Comparison of ENCODE assay signal across 7 cellular contexts in the genomic region with DNA sequence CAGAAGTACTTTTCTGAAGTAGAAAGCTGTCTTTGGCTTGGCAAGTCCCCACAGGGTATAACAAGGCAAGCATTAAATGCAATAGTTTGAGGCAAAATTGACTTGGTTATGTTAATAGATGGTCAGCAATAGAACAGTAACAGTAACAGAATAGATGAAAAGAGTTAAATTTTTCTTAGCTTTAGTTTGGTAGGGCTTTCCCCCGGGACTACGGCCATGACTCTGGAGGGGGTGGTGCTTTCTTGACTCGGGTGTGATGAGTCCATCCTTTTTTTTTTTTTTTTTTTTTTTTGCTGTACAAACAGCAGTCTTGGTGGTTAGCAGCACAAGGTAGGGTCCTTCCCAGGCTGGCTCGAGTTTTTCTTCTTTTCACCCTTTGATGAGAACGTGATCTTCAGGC.
DNase-seq lines count a peak whose midpoint lies in the region; ATAC-seq and TF ChIP-seq lines count a peak whose summit lies in the region.
"Not testable (repeated sequence)": the region's sequence is repeated elsewhere in the genome, so short reads cannot be mapped to it uniquely, and the experiment has no call there.

No MANE protein-coding gene starts in this region.

- H3K36me3 Mint-ChIP-seq in natural killer cell treated with Interleukin-12 subunit alpha and Interleukin-12 subunit beta and Interleukin-15 and Interleukin-18, amount 100 ng/mL, for 72 hours, result peaks cover 17% of the 10 kb centered on the region
- not testable (repeated sequence) for H3K36me3 Mint-ChIP-seq in stimulated activated effector memory CD8-positive, alpha-beta T cell treated with anti-CD3 and anti-CD28 coated beads, Interleukin-12 subunit alpha, Interleukin-12 subunit beta, amount 100 ng/mL, for 72 hours

- H3K27ac Mint-ChIP-seq in natural killer cell treated with Interleukin-12 subunit alpha and Interleukin-12 subunit beta and Interleukin-15 and Interleukin-18, amount 100 ng/mL, for 72 hours, result peak overlapping the region; percentile 54 to 86
- peak overlapping the region; percentile 33 for H3K27ac Mint-ChIP-seq in stimulated activated effector memory CD8-positive, alpha-beta T cell treated with anti-CD3 and anti-CD28 coated beads, Interleukin-12 subunit alpha, Interleukin-12 subunit beta, amount 100 ng/mL, for 72 hours

- not testable (repeated sequence) for H2BK15ac ChIP-seq in mesenchymal stem cell (ENCODE audit: low read depth, poor library complexity, severe bottlenecking)

- not testable (repeated sequence) for H3K27ac ChIP-seq in adrenal gland; mesenchymal stem cell (ENCODE audit: low read length, poor library complexity, severe bottlenecking)

- H4K8ac ChIP-seq in mesenchymal stem cell (ENCODE audit: low read length), result not testable (repeated sequence)

- H2BK12ac ChIP-seq in mesenchymal stem cell (ENCODE audit: low read length in 2 of 2), result not testable (repeated sequence)

- peak overlapping the region; percentile 87 for H3K9ac ChIP-seq in mesenchymal stem cell (ENCODE audit: low read length)

- not testable (repeated sequence) for H3K9me3 Mint-ChIP-seq in natural killer cell treated with Interleukin-12 subunit alpha and Interleukin-12 subunit beta and Interleukin-15 and Interleukin-18, amount 100 ng/mL, for 72 hours; stimulated activated effector memory CD8-positive, alpha-beta T cell treated with anti-CD3 and anti-CD28 coated beads, Interleukin-12 subunit alpha, Interleukin-12 subunit beta, amount 100 ng/mL, for 72 hours

- not testable (repeated sequence) for H3K4ac ChIP-seq in mesenchymal stem cell (ENCODE audit: low read depth in 1 of 2, low read length in 2 of 2)

- 23 to 37% (median 31%) methylated on average over 5 of the region's 5 CpGs for WGBS in adrenal gland, 4 donors
- whole genome bisulfite sequencing in mesenchymal stem cell, result 72% methylated on average over 3 of the region's 5 CpGs

- not testable (repeated sequence) for H3K27me3 Mint-ChIP-seq in natural killer cell treated with Interleukin-12 subunit alpha and Interleukin-12 subunit beta and Interleukin-15 and Interleukin-18, amount 100 ng/mL, for 72 hours

- not testable (repeated sequence) for ATAC-seq in natural killer cell treated with Interleukin-12 subunit alpha and Interleukin-12 subunit beta and Interleukin-15 and Interleukin-18, amount 100 ng/mL, for 72 hours; stimulated activated effector memory CD8-positive, alpha-beta T cell treated with anti-CD3 and anti-CD28 coated beads, Interleukin-12 subunit alpha, Interleukin-12 subunit beta, amount 100 ng/mL, for 72 hours

- not testable (repeated sequence) for H3K4me3 Mint-ChIP-seq in natural killer cell treated with Interleukin-12 subunit alpha and Interleukin-12 subunit beta and Interleukin-15 and Interleukin-18, amount 100 ng/mL, for 72 hours; stimulated activated effector memory CD8-positive, alpha-beta T cell treated with anti-CD3 and anti-CD28 coated beads, Interleukin-12 subunit alpha, Interleukin-12 subunit beta, amount 100 ng/mL, for 72 hours

- not testable (repeated sequence) for H2AK5ac ChIP-seq in mesenchymal stem cell (ENCODE audit: low read length, severe bottlenecking)

- peaks cover 25 to 26% of the 10 kb centered on the region in 2 donors for H3K4me1 Mint-ChIP-seq in natural killer cell treated with Interleukin-12 subunit alpha and Interleukin-12 subunit beta and Interleukin-15 and Interleukin-18, amount 100 ng/mL, for 72 hours (ENCODE audit: low read depth in 2 of 2)
- peaks cover 16% of the 10 kb centered on the region for H3K4me1 Mint-ChIP-seq in stimulated activated effector memory CD8-positive, alpha-beta T cell treated with anti-CD3 and anti-CD28 coated beads, Interleukin-12 subunit alpha, Interleukin-12 subunit beta, amount 100 ng/mL, for 72 hours

- not testable (repeated sequence) for H3K18ac ChIP-seq in mesenchymal stem cell (ENCODE audit: low read depth in 1 of 2, low read length in 2 of 2)

- not testable (repeated sequence) for H3K23ac ChIP-seq in mesenchymal stem cell (ENCODE audit: low read length in 2 of 2)

- not testable (repeated sequence) for H3K14ac ChIP-seq in mesenchymal stem cell (ENCODE audit: low read length in 2 of 2)

- H3K4me2 ChIP-seq in mesenchymal stem cell (ENCODE audit: low read length, poor library complexity, severe bottlenecking), result not testable (repeated sequence)

- not testable (repeated sequence) for H3K4me3 ChIP-seq in adrenal gland; cardiac fibroblast (replicated peaks in 1 of 2; ENCODE audit: low read depth in 2 of 2, low read length in 2 of 2); fibroblast of the aortic adventitia (ENCODE audit: low read depth, low read length); mesenchymal stem cell (ENCODE audit: insufficient read depth in 1 of 2, low read depth in 1 of 2, low read length in 2 of 2)

- not testable (repeated sequence) for H2BK120ac ChIP-seq in mesenchymal stem cell (ENCODE audit: low read depth, low read length)

- TF ChIP-seq CTCF in adrenal gland (IDR thresholded peaks at IDR 0.05); cardiac fibroblast (IDR thresholded peaks at IDR 0.05; ENCODE audit: low read depth, low read length); fibroblast of the aortic adventitia (IDR thresholded peaks at IDR 0.05; ENCODE audit: insufficient read depth, low read length): not testable (repeated sequence)

- peak in 4 of 7 donors; percentile 40 to 68 (median 64) for DNase-seq in adrenal gland
- DNase-seq in cardiac fibroblast (ENCODE audit: low read depth in 2 of 2), result peak; percentile 52 to 67
- peak; percentile 20 for DNase-seq in fibroblast of gingiva (ENCODE audit: low read depth)
- peak; percentile 27 for DNase-seq in fibroblast of the aortic adventitia (ENCODE audit: low read depth)
- not testable (repeated sequence) for DNase-seq in mesenchymal stem cell; natural killer cell treated with Interleukin-12 subunit alpha and Interleukin-12 subunit beta and Interleukin-15 and Interleukin-18, amount 100 ng/mL, for 72 hours (ENCODE audit: low spot score); stimulated activated effector memory CD8-positive, alpha-beta T cell treated with anti-CD3 and anti-CD28 coated beads, Interleukin-12 subunit alpha, Interleukin-12 subunit beta, amount 100 ng/mL, for 72 hours (ENCODE audit: low spot score in 2 of 2)

- not testable (repeated sequence) for H2BK5ac ChIP-seq in mesenchymal stem cell (ENCODE audit: low read depth, low read length, poor library complexity, severe bottlenecking)

- H3K79me1 ChIP-seq in mesenchymal stem cell (replicated peaks; ENCODE audit: low read length, poor library complexity, severe bottlenecking), result not testable (repeated sequence)

- not testable (repeated sequence) for H3K27me3 ChIP-seq in adrenal gland; mesenchymal stem cell (ENCODE audit: control insufficient read depth in 1 of 2, insufficient read depth in 1 of 2, low read length in 2 of 2)

- peak in 1 of 2 donors; percentile 11 for TF ChIP-seq POLR2A in adrenal gland (IDR thresholded peaks at IDR 0.05)

- intact Hi-C loops in adrenal gland (cut with DNase I), result not testable (repeated sequence)

- H3K36me3 ChIP-seq in adrenal gland (replicated peaks in 1 of 2); mesenchymal stem cell (ENCODE audit: control insufficient read depth in 1 of 2, insufficient read depth in 2 of 2, low read depth in 1 of 2, low read length in 2 of 2): not testable (repeated sequence)

- not testable (repeated sequence) for H3K9me3 ChIP-seq in adrenal gland (replicated peaks in 1 of 3); mesenchymal stem cell (ENCODE audit: control insufficient read depth, low read length)

- not testable (repeated sequence) for H4K91ac ChIP-seq in mesenchymal stem cell (ENCODE audit: low read length)

- H3K4me1 ChIP-seq in adrenal gland (replicated peaks in 1 of 2); mesenchymal stem cell (ENCODE audit: control insufficient read depth, insufficient read depth, low read depth, low read length): not testable (repeated sequence)

- not testable (repeated sequence) for H2AFZ ChIP-seq in mesenchymal stem cell (ENCODE audit: low read depth, low read length)
